1 cellular context compared by ENCODE assay signal in genomic region chr12:7032990-7033389, GRCh38.
TF ChIP-seq lines count a peak whose summit lies in the region.

No MANE protein-coding gene starts in this region.

TF ChIP-seq in K562, 482 proteins besides CTCF, POLR2A, EP300 and RAD21:
- TF ChIP-seq COPS2 (conservative IDR thresholded peaks at IDR 0.05) (no peak), PHB2 (IDR thresholded peaks at IDR 0.05; ENCODE audit: low read depth) (no peak), ZNF785 (CRISPR knock-in tag; IDR thresholded peaks at IDR 0.05) (no peak), CC2D1A (IDR thresholded peaks at IDR 0.05) (peak; percentile 39; the same call in 1 of the 2 replicates), THAP7 (CRISPR knock-in tag; IDR thresholded peaks at IDR 0.05) (no peak), MAFK (IDR thresholded peaks at IDR 0.05; ENCODE audit: low read length) (0 out of 2 replicates have a peak, but pooled peaks have one; percentile 19), TAF9B (IDR thresholded peaks at IDR 0.05; ENCODE audit: partially characterized antibody) (peak; percentile 89), C11orf30 (IDR thresholded peaks at IDR 0.05; ENCODE audit: low read depth) (peak; percentile 82), DACH1 (IDR thresholded peaks at IDR 0.05; ENCODE audit: partially characterized antibody) (peak; percentile 74), STAT5A (IDR thresholded peaks at IDR 0.05; ENCODE audit: borderline replicate concordance, low read length) (no peak), MAFF (IDR thresholded peaks at IDR 0.05; ENCODE audit: low read length) (peak; percentile 12; the same call in 1 of the 2 replicates), TRIM24 (IDR thresholded peaks at IDR 0.05) (no peak), BCOR (IDR thresholded peaks at IDR 0.05) (no peak), PRDM10 (IDR thresholded peaks at IDR 0.05; ENCODE audit: partially characterized antibody) (peak; percentile 60), MAFG (tag; conservative IDR thresholded peaks at IDR 0.05) (peak; percentile 66), ZNF316 (IDR thresholded peaks at IDR 0.05) (peak; percentile 79)
- TF ChIP-seq, protein P1, sequence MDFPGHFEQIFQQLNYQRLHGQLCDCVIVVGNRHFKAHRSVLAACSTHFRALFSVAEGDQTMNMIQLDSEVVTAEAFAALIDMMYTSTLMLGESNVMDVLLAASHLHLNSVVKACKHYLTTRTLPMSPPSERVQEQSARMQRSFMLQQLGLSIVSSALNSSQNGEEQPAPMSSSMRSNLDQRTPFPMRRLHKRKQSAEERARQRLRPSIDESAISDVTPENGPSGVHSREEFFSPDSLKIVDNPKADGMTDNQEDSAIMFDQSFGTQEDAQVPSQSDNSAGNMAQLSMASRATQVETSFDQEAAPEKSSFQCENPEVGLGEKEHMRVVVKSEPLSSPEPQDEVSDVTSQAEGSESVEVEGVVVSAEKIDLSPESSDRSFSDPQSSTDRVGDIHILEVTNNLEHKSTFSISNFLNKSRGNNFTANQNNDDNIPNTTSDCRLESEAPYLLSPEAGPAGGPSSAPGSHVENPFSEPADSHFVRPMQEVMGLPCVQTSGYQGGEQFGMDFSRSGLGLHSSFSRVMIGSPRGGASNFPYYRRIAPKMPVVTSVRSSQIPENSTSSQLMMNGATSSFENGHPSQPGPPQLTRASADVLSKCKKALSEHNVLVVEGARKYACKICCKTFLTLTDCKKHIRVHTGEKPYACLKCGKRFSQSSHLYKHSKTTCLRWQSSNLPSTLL (IDR thresholded peaks at IDR 0.05), result 0 out of 2 replicates have a peak, but pooled peaks have one; percentile 25
- TF ChIP-seq, protein P2, sequence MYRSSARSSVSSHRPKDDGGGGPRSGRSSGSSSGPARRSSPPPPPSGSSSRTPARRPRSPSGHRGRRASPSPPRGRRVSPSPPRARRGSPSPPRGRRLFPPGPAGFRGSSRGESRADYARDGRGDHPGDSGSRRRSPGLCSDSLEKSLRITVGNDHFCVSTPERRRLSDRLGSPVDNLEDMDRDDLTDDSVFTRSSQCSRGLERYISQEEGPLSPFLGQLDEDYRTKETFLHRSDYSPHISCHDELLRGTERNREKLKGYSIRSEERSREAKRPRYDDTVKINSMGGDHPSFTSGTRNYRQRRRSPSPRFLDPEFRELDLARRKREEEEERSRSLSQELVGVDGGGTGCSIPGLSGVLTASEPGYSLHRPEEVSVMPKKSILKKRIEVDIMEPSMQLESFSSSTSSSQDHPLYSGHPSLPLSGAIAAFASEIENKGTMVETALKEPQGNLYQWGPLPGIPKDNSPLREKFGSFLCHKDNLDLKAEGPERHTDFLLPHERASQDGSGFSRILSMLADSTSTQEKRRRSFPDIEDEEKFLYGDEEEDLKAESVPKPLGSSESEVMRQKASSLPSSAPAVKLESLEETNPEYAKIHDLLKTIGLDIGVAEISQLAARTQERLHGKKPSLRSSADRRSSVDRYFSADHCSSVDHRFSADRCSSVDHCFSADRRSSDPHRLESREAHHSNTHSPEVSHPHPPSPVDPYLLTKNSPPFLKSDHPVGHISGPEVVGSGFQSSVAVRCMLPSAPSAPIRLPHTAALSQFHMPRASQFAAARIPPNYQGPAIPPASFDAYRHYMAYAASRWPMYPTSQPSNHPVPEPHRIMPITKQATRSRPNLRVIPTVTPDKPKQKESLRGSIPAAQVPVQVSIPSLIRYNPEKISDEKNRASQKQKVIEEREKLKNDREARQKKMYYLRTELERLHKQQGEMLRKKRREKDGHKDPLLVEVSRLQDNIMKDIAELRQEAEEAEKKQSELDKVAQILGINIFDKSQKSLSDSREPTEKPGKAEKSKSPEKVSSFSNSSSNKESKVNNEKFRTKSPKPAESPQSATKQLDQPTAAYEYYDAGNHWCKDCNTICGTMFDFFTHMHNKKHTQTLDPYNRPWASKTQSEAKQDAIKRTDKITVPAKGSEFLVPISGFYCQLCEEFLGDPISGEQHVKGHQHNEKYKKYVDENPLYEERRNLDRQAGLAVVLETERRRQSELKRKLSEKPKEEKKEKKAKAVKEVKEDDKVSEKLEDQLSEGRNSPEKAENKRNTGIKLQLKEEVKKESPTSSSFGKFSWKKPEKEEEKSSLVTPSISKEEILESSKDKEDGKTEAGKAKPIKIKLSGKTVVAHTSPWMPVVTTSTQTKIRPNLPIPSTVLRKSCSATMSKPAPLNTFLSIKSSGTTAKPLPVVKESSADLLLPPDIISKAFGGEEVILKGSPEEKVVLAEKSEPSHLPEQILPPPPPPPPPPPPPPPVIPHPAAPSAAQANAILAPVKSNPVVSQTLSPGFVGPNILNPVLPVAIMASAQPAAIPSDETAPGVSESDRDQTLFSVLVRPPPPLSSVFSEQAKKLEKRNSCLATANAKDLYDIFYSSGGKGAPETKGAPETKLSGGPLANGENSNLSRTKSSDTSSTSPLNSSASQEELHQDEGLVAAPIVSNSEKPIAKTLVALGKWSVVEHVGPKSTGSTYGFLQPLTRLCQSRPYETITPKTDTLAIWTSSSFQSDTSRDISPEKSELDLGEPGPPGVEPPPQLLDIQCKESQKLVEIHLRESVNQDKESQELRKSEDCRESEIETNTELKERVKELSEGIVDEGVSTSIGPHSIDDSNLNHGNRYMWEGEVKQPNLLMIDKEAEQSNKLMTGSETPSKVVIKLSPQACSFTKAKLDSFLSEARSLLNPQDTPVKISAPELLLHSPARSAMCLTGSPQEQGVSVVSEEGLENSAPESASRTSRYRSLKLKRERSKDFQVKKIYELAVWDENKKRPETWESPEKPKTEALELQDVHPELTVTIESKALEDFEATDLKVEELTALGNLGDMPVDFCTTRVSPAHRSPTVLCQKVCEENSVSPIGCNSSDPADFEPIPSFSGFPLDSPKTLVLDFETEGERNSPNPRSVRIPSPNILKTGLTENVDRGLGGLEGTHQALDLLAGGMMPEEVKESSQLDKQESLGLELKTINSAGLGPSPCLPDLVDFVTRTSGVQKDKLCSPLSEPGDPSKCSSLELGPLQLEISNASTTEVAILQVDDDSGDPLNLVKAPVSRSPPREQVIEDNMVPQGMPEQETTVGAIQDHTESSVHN (IDR thresholded peaks at IDR 0.05; ENCODE audit: borderline replicate concordance in 1 of 2, low read depth in 1 of 2), result 0 out of 4 replicates have a peak, but pooled peaks of 1 of the 2 experiments have one; percentile 47
- TF ChIP-seq, protein P3, sequence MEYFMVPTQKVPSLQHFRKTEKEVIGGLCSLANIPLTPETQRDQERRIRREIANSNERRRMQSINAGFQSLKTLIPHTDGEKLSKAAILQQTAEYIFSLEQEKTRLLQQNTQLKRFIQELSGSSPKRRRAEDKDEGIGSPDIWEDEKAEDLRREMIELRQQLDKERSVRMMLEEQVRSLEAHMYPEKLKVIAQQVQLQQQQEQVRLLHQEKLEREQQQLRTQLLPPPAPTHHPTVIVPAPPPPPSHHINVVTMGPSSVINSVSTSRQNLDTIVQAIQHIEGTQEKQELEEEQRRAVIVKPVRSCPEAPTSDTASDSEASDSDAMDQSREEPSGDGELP (CRISPR knock-in tag; IDR thresholded peaks at IDR 0.05; ENCODE audit: borderline replicate concordance), result peak; percentile 76
- TF ChIP-seq, protein P4, sequence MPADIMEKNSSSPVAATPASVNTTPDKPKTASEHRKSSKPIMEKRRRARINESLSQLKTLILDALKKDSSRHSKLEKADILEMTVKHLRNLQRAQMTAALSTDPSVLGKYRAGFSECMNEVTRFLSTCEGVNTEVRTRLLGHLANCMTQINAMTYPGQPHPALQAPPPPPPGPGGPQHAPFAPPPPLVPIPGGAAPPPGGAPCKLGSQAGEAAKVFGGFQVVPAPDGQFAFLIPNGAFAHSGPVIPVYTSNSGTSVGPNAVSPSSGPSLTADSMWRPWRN (IDR thresholded peaks at IDR 0.05; ENCODE audit: low read depth), result no peak
